Comparison of ENCODE assay signal across 12 cellular contexts in the genomic region with DNA sequence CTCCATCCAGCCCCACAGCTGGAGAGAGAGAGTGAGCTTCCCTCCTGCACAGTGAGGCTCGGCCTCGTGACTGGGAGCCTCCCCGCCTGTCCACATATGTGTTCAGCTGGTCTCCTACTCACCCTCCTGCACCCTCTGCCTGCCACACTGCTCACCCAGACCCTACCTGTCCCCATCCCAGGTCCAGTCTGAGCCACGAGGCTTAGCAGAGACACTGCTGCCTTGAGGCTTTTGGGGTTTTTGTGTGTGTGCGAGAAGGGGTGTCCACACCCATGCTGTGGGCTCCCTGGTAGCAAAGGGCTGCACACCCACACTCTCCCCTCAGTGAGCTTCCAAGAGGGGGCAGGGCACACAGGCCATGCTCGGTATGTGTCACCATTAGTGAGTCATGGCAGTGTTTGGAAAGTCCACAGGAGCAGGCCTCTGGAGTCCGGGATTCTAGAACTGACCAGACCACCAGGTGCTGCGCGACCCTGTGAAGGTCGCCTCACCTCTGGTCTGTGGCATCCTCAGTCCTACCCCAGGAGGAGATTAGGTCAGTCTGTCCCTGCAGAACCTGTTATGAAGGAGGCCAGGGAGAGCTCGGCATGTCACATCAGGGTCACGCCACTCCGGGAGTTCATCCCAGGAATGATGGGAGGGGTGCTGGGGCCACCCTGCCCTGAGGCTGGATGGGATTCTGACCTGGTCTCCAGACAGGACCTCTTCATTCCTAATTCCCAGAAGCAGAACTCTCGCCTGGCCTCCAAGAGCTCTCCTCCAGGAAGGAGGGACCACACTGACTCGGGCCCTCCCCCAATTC. TPM values are rescaled to one million over a fixed set of nuclear protein-coding genes. Genes with fewer than 3 reads are reported as not detected.
DNase-seq lines count a peak whose midpoint lies in the region; ATAC-seq, FAIRE-seq and TF ChIP-seq lines count a peak whose summit lies in the region.
"Had no signal": no experiment of that assay in that cellular context is flagged by ENCODE, and none has a peak within 500 bp of the region (broad histone marks: within the 10 kb centered on the region; RNA-seq: fewer than 3 reads in every experiment).

No MANE protein-coding gene starts in this region.

- peak; percentile 30 for ATAC-seq in stimulated activated naive CD8-positive, alpha-beta T cell treated with anti-CD3 and anti-CD28 coated beads, Interleukin-15, amount 100 ng/mL, for 72 hours

- no peaks in the 10 kb centered on the region for H3K9me3 Mint-ChIP-seq in stimulated activated naive CD8-positive, alpha-beta T cell treated with anti-CD3 and anti-CD28 coated beads, Interleukin-15, amount 100 ng/mL, for 72 hours
- H3K9me3 Mint-ChIP-seq: activated T-cell treated with anti-CD3 and anti-CD28 coated beads, Interleukin-2, amount 50 U/mL, for 24 hours; T-helper 1 cell treated with Interleukin-12 subunit alpha and Interleukin-12 subunit beta and Interleukin-4 antibody, amounts not matched to agents 30 μg/mL and 1 μg/mL, for 36 hours had no signal

- no peaks in the 10 kb centered on the region for H3K9me3 ChIP-seq in hepatocyte (ENCODE audit: low read depth)

- 77% methylated on average over 15 of the region's 15 CpGs for WGBS in hepatocyte (ENCODE audit: low lambda C conversion rate, missing lambda C conversion rate)

- TF ChIP-seq CTCF in hepatocyte (IDR thresholded peaks at IDR 0.05; ENCODE audit: poor library complexity): no peak

- no peaks in the 10 kb centered on the region for H3K79me2 ChIP-seq in hepatocyte

- FAIRE-seq in frontal cortex (lab: Jason Lieb, UNC): no peak

- no peak overlapping the region for H2AFZ ChIP-seq in hepatocyte

- H3K4me3 Mint-ChIP-seq in stimulated activated naive CD8-positive, alpha-beta T cell treated with anti-CD3 and anti-CD28 coated beads, Interleukin-15, amount 100 ng/mL, for 72 hours: no peak overlapping the region
- H3K4me3 Mint-ChIP-seq: activated T-cell treated with anti-CD3 and anti-CD28 coated beads, Interleukin-2, amount 50 U/mL, for 24 hours; T-helper 1 cell treated with Interleukin-12 subunit alpha and Interleukin-12 subunit beta and Interleukin-4 antibody, amounts not matched to agents 30 μg/mL and 1 μg/mL, for 36 hours had no signal

- peaks cover 5% of the 10 kb centered on the region for H3K4me1 Mint-ChIP-seq in stimulated activated naive CD8-positive, alpha-beta T cell treated with anti-CD3 and anti-CD28 coated beads, Interleukin-15, amount 100 ng/mL, for 72 hours

- peaks cover 48% of the 10 kb centered on the region for H3K4me1 ChIP-seq in hepatocyte (ENCODE audit: insufficient read depth)

- H3K9me2 ChIP-seq in hepatocyte (replicated peaks; ENCODE audit: insufficient read depth): no peaks in the 10 kb centered on the region

- H3K27me3 Mint-ChIP-seq in stimulated activated naive CD8-positive, alpha-beta T cell treated with anti-CD3 and anti-CD28 coated beads, Interleukin-15, amount 100 ng/mL, for 72 hours: peaks cover 20% of the 10 kb centered on the region
- H3K27me3 Mint-ChIP-seq: activated T-cell treated with anti-CD3 and anti-CD28 coated beads, Interleukin-2, amount 50 U/mL, for 24 hours had no signal

- H3K4me3 ChIP-seq in hepatocyte: no peak overlapping the region

- H3K27me3 ChIP-seq in hepatocyte: no peaks in the 10 kb centered on the region

- H3K27ac Mint-ChIP-seq in stimulated activated naive CD8-positive, alpha-beta T cell treated with anti-CD3 and anti-CD28 coated beads, Interleukin-15, amount 100 ng/mL, for 72 hours: peak overlapping the region in 1 of 2 donors; percentile 33
- H3K27ac Mint-ChIP-seq: activated T-cell treated with anti-CD3 and anti-CD28 coated beads, Interleukin-2, amount 50 U/mL, for 24 hours; T-helper 1 cell treated with Interleukin-12 subunit alpha and Interleukin-12 subunit beta and Interleukin-4 antibody, amounts not matched to agents 30 μg/mL and 1 μg/mL, for 36 hours had no signal

- no peaks in the 10 kb centered on the region for H3K36me3 ChIP-seq in hepatocyte (replicated peaks; ENCODE audit: insufficient read depth, low read depth)

- DNase-seq in HS-27A (ENCODE audit: low read depth) (peak; percentile 67), amniotic stem cell (lab: John Stamatoyannopoulos, UW) (peak; percentile 34), hepatocyte (ENCODE audit: low spot score) (peak; percentile 75), DMS153 (lab: John Stamatoyannopoulos, UW) (no peak), frontal cortex (ENCODE audit: low spot score in 2 of 2) (no peak), OCI-M2 (lab: John Stamatoyannopoulos, UW; ENCODE audit: unreplicated experiment) (no peak)
- DNase-seq in stimulated activated naive CD8-positive, alpha-beta T cell treated with anti-CD3 and anti-CD28 coated beads, Interleukin-15, amount 100 ng/mL, for 72 hours: no peak
- DNase-seq in activated T-cell treated with anti-CD3 and anti-CD28 coated beads, Interleukin-2, amount 50 U/mL, for 48 hours: no peak
- DNase-seq: activated T-cell treated with anti-CD3 and anti-CD28 coated beads, Interleukin-2, amount 50 U/mL, for 24 hours; effector memory CD4-positive, alpha-beta T cell; stimulated activated CD4-positive, alpha-beta T cell treated with anti-CD3 and anti-CD28 coated beads, Interleukin-4, amount 100 ng/mL, for 4 hours had no signal

- no peaks in the 10 kb centered on the region for H4K20me1 ChIP-seq in hepatocyte (ENCODE audit: insufficient read depth, poor library complexity, severe bottlenecking)

- peak overlapping the region; percentile 80 for H3K27ac ChIP-seq in hepatocyte

- H3K4me2 ChIP-seq in hepatocyte: no peak overlapping the region

RNA-seq across cellular contexts. Expression of a gene that starts 39.9 kb away (rescaled TPM):
- 66.2 and 71.1 TPM in 2 replicates for total RNA-seq in hepatocyte
- 61.5 and 65.4 TPM in 2 replicates for polyA plus RNA-seq in hepatocyte
- total RNA-seq in frontal cortex: 14.7 TPM

Comparison
In these comparisons a context has a peak if more than half of its experiments do, and no peak if none do; other contexts are left out.
1. DNase-seq: peak in HS-27A (single experiment), amniotic stem cell (single experiment) and hepatocyte (single experiment); none in stimulated activated naive CD8-positive, alpha-beta T cell treated with anti-CD3 and anti-CD28 coated beads, Interleukin-15, amount 100 ng/mL, for 72 hours (0 of 2), DMS153 (single experiment), activated T-cell treated with anti-CD3 and anti-CD28 coated beads, Interleukin-2, amount 50 U/mL, for 48 hours (0 of 2), frontal cortex (0 of 2) and OCI-M2 (single experiment).